15 cellular contexts compared by ENCODE assay signal in the genomic region with DNA sequence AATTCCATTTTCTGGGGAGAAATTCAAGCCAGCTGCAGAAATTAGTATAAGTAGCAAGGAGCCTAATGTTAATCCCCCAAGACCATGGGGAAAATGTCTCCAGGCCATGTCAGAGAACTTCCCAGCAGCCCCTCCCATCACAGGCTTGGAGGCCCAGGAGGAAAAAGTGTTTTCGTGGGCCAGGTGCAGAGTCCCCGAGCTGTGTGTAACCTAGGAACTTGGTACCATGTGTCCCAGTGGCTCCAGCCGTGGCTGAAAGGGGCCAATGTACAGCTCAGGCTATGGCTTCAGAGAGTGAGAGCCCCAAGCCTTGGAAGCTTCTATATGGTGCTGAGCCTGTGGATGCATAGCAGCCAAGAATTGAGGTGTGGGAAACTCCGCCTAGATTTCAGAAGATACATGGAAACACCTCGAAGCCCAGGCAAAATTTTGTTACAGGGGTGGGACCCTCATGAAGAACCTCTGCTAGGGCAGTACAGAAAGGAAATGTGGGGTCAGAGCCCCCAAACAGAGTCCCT.
DNase-seq lines count a peak whose midpoint lies in the region; ATAC-seq and TF ChIP-seq lines count a peak whose summit lies in the region.
"Had no signal": no experiment of that assay in that cellular context is flagged by ENCODE, and none has a peak within 500 bp of the region (broad histone marks: within the 10 kb centered on the region; RNA-seq: fewer than 3 reads in every experiment).

No MANE protein-coding gene starts in this region.

- TF ChIP-seq CTCF in natural killer cell (IDR thresholded peaks at IDR 0.05) (no peak), endodermal cell (conservative IDR thresholded peaks at IDR 0.05) (no peak), type B pancreatic cell (conservative IDR thresholded peaks at IDR 0.05) (no peak)

- H3K4me3 Mint-ChIP-seq in natural killer cell = no peak overlapping the region
- no peak overlapping the region for H3K4me3 Mint-ChIP-seq in natural killer cell treated with Interleukin-12 subunit alpha and Interleukin-12 subunit beta and Interleukin-15 and Interleukin-18, amount 100 ng/mL, for 72 hours
- H3K4me3 Mint-ChIP-seq in endodermal cell = no peak overlapping the region
- no peak overlapping the region for H3K4me3 Mint-ChIP-seq in type B pancreatic cell
- no peak overlapping the region for H3K4me3 Mint-ChIP-seq in stimulated activated naive CD8-positive, alpha-beta T cell treated with anti-CD3 and anti-CD28 coated beads, Interleukin-15, amount 100 ng/mL, for 72 hours
- H3K4me3 Mint-ChIP-seq: B cell; CD4-positive, alpha-beta T cell had no signal

- H3K27me3 Mint-ChIP-seq in natural killer cell (ENCODE audit: low read depth in 2 of 2) (peaks cover 3 to 22% of the 10 kb centered on the region in 2 donors), endodermal cell (ENCODE audit: insufficient read depth) (peaks cover 24% of the 10 kb centered on the region), type B pancreatic cell (peaks cover 9% of the 10 kb centered on the region)
- H3K27me3 Mint-ChIP-seq in natural killer cell treated with Interleukin-12 subunit alpha and Interleukin-12 subunit beta and Interleukin-15 and Interleukin-18, amount 100 ng/mL, for 72 hours = peaks cover 21 to 24% of the 10 kb centered on the region in 2 donors
- H3K27me3 Mint-ChIP-seq in stimulated activated naive CD8-positive, alpha-beta T cell treated with anti-CD3 and anti-CD28 coated beads, Interleukin-15, amount 100 ng/mL, for 72 hours = peaks cover 4% of the 10 kb centered on the region

- H3K27ac Mint-ChIP-seq in natural killer cell = no peak overlapping the region
- no peak overlapping the region for H3K27ac Mint-ChIP-seq in natural killer cell treated with Interleukin-12 subunit alpha and Interleukin-12 subunit beta and Interleukin-15 and Interleukin-18, amount 100 ng/mL, for 72 hours
- H3K27ac Mint-ChIP-seq in endodermal cell = no peak overlapping the region
- H3K27ac Mint-ChIP-seq in type B pancreatic cell = no peak overlapping the region
- H3K27ac Mint-ChIP-seq in stimulated activated naive CD8-positive, alpha-beta T cell treated with anti-CD3 and anti-CD28 coated beads, Interleukin-15, amount 100 ng/mL, for 72 hours = peak overlapping the region in 1 of 2 donors; percentile 42
- H3K27ac Mint-ChIP-seq: B cell; CD4-positive, alpha-beta T cell had no signal

- 79 to 89% methylated on average over 5 of the region's 5 CpGs for whole genome bisulfite sequencing in endodermal cell (ENCODE audit: insufficient coverage in 1 of 2, insufficient read length in 1 of 2), 2 experiments

- H3K4me1 Mint-ChIP-seq in natural killer cell (no peaks in the 10 kb centered on the region), endodermal cell (no peaks in the 10 kb centered on the region), type B pancreatic cell (ENCODE audit: unreplicated experiment) (no peaks in the 10 kb centered on the region)
- no peaks in the 10 kb centered on the region for H3K4me1 Mint-ChIP-seq in natural killer cell treated with Interleukin-12 subunit alpha and Interleukin-12 subunit beta and Interleukin-15 and Interleukin-18, amount 100 ng/mL, for 72 hours (ENCODE audit: low read depth in 2 of 2)
- H3K4me1 Mint-ChIP-seq in stimulated activated naive CD8-positive, alpha-beta T cell treated with anti-CD3 and anti-CD28 coated beads, Interleukin-15, amount 100 ng/mL, for 72 hours = no peaks in the 10 kb centered on the region
- H3K4me1 Mint-ChIP-seq: B cell had no signal

- H3K4me1 ChIP-seq in endodermal cell (ENCODE audit: control insufficient read depth, insufficient read depth, low read length) = no peaks in the 10 kb centered on the region

- no peaks in the 10 kb centered on the region for H3K27me3 ChIP-seq in endodermal cell (ENCODE audit: control insufficient read depth, insufficient read depth, low read length, poor library complexity, severe bottlenecking)

- no peak overlapping the region for H3K4me3 ChIP-seq in endodermal cell (ENCODE audit: low read length)

- DNase-seq in natural killer cell (peak; percentile 4), endodermal cell (peak; percentile 20), type B pancreatic cell (ENCODE audit: extremely low spot score, unreplicated experiment) (peak; percentile 48), T-helper 1 cell (no peak), NCI-H2081 (lab: John Stamatoyannopoulos, UW) (no peak)
- no peak for DNase-seq in natural killer cell treated with Interleukin-12 subunit alpha and Interleukin-12 subunit beta and Interleukin-15 and Interleukin-18, amount 100 ng/mL, for 72 hours (ENCODE audit: low spot score)
- DNase-seq in stimulated activated naive CD8-positive, alpha-beta T cell treated with anti-CD3 and anti-CD28 coated beads, Interleukin-15, amount 100 ng/mL, for 72 hours = no peak
- DNase-seq: ACHN, C1 segment of cervical spinal cord, DMS79 treated with DMSO at 0.1 percent for 48 hours, EL, HCEC 1CT had no signal

- H3K27ac ChIP-seq in endodermal cell (ENCODE audit: low read depth, low read length) = no peak overlapping the region
- H3K27ac ChIP-seq: HL-60 had no signal

- peaks cover 22% of the 10 kb centered on the region for H3K9me3 ChIP-seq in endodermal cell (ENCODE audit: control insufficient read depth, low read length)

- H3K9ac ChIP-seq in endodermal cell (ENCODE audit: extremely low read depth, low read length, poor library complexity, severe bottlenecking) = no peak overlapping the region

- no peaks in the 10 kb centered on the region for H3K36me3 ChIP-seq in endodermal cell (ENCODE audit: control insufficient read depth, insufficient read depth, low read length)

- no peak for ATAC-seq in natural killer cell
- ATAC-seq in natural killer cell treated with Interleukin-12 subunit alpha and Interleukin-12 subunit beta and Interleukin-15 and Interleukin-18, amount 100 ng/mL, for 72 hours = no peak
- no peak for ATAC-seq in stimulated activated naive CD8-positive, alpha-beta T cell treated with anti-CD3 and anti-CD28 coated beads, Interleukin-15, amount 100 ng/mL, for 72 hours

- H3K36me3 Mint-ChIP-seq in natural killer cell (no peaks in the 10 kb centered on the region), endodermal cell (ENCODE audit: low read depth) (peaks cover 2% of the 10 kb centered on the region), type B pancreatic cell (no peaks in the 10 kb centered on the region)
- H3K36me3 Mint-ChIP-seq in natural killer cell treated with Interleukin-12 subunit alpha and Interleukin-12 subunit beta and Interleukin-15 and Interleukin-18, amount 100 ng/mL, for 72 hours = no peaks in the 10 kb centered on the region

- no peaks in the 10 kb centered on the region for H3K9me3 Mint-ChIP-seq in natural killer cell
- no peaks in the 10 kb centered on the region for H3K9me3 Mint-ChIP-seq in natural killer cell treated with Interleukin-12 subunit alpha and Interleukin-12 subunit beta and Interleukin-15 and Interleukin-18, amount 100 ng/mL, for 72 hours
- peaks cover 28% of the 10 kb centered on the region for H3K9me3 Mint-ChIP-seq in endodermal cell
- H3K9me3 Mint-ChIP-seq in type B pancreatic cell = peaks cover 5% of the 10 kb centered on the region
- peaks cover 7 to 11% of the 10 kb centered on the region in 2 donors for H3K9me3 Mint-ChIP-seq in stimulated activated naive CD8-positive, alpha-beta T cell treated with anti-CD3 and anti-CD28 coated beads, Interleukin-15, amount 100 ng/mL, for 72 hours

- intact Hi-C loops in natural killer cell (cut with micrococcal nuclease) = no loop called here

Comparison
In these comparisons a context has a peak if more than half of its experiments do, and no peak if none do; other contexts are left out.
1. DNase-seq: peak in natural killer cell (single experiment), endodermal cell (single experiment) and type B pancreatic cell (single experiment); none in natural killer cell treated with Interleukin-12 subunit alpha and Interleukin-12 subunit beta and Interleukin-15 and Interleukin-18, amount 100 ng/mL, for 72 hours (single experiment), T-helper 1 cell (0 of 5), NCI-H2081 (0 of 2) and stimulated activated naive CD8-positive, alpha-beta T cell treated with anti-CD3 and anti-CD28 coated beads, Interleukin-15, amount 100 ng/mL, for 72 hours (0 of 2).